7 cellular contexts compared by ENCODE assay signal in genomic region chr7:144500225-144500624, GRCh38.
"Had no signal": no experiment of that assay in that cellular context is flagged by ENCODE, and none has a peak within 500 bp of the region (broad histone marks: within the 10 kb centered on the region; RNA-seq: fewer than 3 reads in every experiment).

No MANE protein-coding gene starts in this region.

- DNase-seq: GM23248, GOT3, H7, HFFc6, IMR-90 had no signal

- H3K9ac ChIP-seq: GM23248 had no signal

- H2AFZ ChIP-seq: GM23248 had no signal

- H3K4me1 ChIP-seq: HAP-1 had no signal

- ATAC-seq: HCT116 had no signal

- H3K36me3 ChIP-seq: HAP-1 had no signal

- H3K27ac ChIP-seq: GM23248 had no signal

- H3K9me3 ChIP-seq: HAP-1 had no signal

- H3K4me3 ChIP-seq: GM23248, HAP-1 had no signal
